1 cellular context compared by ENCODE assay signal in the genomic region with DNA sequence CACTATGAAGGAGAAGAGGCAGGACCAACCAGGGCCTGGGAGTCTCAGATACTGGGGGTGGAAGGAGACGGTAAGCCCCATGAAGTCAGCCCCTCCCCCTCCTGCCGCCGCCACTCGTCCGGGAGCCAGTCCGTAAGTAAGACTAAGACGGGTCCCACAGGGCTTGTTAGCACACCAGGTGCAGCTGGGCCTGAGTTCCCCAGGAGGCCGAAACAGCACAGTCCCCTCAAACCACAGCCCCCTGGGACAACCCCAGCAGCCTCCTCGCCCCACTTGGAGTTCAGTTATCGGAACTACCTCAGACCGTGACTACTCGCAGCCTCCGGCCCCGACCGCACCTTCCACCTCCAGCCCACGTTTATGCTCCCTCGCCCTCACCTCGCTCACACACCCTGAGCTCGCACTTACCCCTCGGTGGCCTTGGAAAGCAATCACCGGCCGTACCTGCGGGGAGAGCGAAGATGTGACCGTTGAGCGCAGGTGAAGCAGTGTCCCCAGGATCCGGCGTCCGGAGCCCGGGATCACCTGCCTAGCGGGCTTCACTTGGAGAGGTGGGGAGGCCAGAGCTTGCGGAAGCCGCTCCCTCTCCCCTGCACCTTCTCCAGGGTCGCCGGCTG.
A peak's percentile ranks its signal among the peaks of the same experiment; 100 is the strongest.
TF ChIP-seq lines count a peak whose summit lies in the region.

No MANE protein-coding gene starts in this region.

TF ChIP-seq in H1, 55 proteins besides CTCF, POLR2A, EP300 and RAD21:
- TF ChIP-seq TBP (IDR thresholded peaks at IDR 0.05; ENCODE audit: low read depth, low read length), result peak; percentile 22; the same call in 1 of the 2 replicates
- peak; percentile 30 for TF ChIP-seq EZH2 (IDR thresholded peaks at IDR 0.05; ENCODE audit: low read depth, low read length, severe bottlenecking)
- TF ChIP-seq TAF1 (IDR thresholded peaks at IDR 0.05; ENCODE audit: low read depth, low read length), result peak; percentile 7; the same call in 1 of the 2 replicates
- TF ChIP-seq SIN3A (conservative IDR thresholded peaks at IDR 0.05 in 1 of 2, IDR thresholded peaks at IDR 0.05 in 1 of 2; ENCODE audit: low read depth in 1 of 2, low read length in 2 of 2), result 0 out of 4 replicates have a peak, but pooled peaks have one; percentile 0 to 11
- 0 out of 2 replicates have a peak, but pooled peaks have one; percentile 19 for TF ChIP-seq PHF8 (conservative IDR thresholded peaks at IDR 0.05; ENCODE audit: low read depth, low read length)
- no peak for TF ChIP-seq SP4 (IDR thresholded peaks at IDR 0.05; ENCODE audit: low read length)
- TF ChIP-seq BACH1 (IDR thresholded peaks at IDR 0.05; ENCODE audit: low read length), result no peak
- peak; percentile 45 for TF ChIP-seq SAP30 (IDR thresholded peaks at IDR 0.05; ENCODE audit: insufficient read depth, insufficient replicate concordance, low read length)
- TF ChIP-seq, protein P1, sequence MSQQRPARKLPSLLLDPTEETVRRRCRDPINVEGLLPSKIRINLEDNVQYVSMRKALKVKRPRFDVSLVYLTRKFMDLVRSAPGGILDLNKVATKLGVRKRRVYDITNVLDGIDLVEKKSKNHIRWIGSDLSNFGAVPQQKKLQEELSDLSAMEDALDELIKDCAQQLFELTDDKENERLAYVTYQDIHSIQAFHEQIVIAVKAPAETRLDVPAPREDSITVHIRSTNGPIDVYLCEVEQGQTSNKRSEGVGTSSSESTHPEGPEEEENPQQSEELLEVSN (IDR thresholded peaks at IDR 0.05), result no peak
- TF ChIP-seq POLR2AphosphoS5 (IDR thresholded peaks at IDR 0.05; ENCODE audit: low read depth, low read length), result peak; percentile 29; the same call in 1 of the 2 replicates
- peak; percentile 82 for TF ChIP-seq ASH2L (IDR thresholded peaks at IDR 0.05; ENCODE audit: low read length)
- TF ChIP-seq, protein P2, sequence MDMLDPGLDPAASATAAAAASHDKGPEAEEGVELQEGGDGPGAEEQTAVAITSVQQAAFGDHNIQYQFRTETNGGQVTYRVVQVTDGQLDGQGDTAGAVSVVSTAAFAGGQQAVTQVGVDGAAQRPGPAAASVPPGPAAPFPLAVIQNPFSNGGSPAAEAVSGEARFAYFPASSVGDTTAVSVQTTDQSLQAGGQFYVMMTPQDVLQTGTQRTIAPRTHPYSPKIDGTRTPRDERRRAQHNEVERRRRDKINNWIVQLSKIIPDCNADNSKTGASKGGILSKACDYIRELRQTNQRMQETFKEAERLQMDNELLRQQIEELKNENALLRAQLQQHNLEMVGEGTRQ (IDR thresholded peaks at IDR 0.05; ENCODE audit: low read length), result no peak
- no peak for TF ChIP-seq KDM1A (IDR thresholded peaks at IDR 0.05; ENCODE audit: borderline replicate concordance, low read length)
- peak; percentile 50; the same call in 1 of the 2 replicates for TF ChIP-seq TCF12 (IDR thresholded peaks at IDR 0.05; ENCODE audit: low read depth, low read length)
- TF ChIP-seq KDM4A (IDR thresholded peaks at IDR 0.05; ENCODE audit: low read depth, low read length, severe bottlenecking), result peak; percentile 79
- no peak for TF ChIP-seq SUZ12 (IDR thresholded peaks at IDR 0.05; ENCODE audit: low read length)
TF ChIP-seq in H1: peak in this region for 10.
